ENCODE assay signal across 11 cellular contexts in genomic region chr14:38210587-38211257, GRCh38. TPM values are rescaled to one million over a fixed set of nuclear protein-coding genes. Genes with fewer than 3 reads are reported as not detected.
DNase-seq lines count a peak whose midpoint lies in the region; ATAC-seq and TF ChIP-seq lines count a peak whose summit lies in the region.
"Had no signal": no experiment of that assay in that cellular context is flagged by ENCODE, and none has a peak within 500 bp of the region (broad histone marks: within the 10 kb centered on the region; RNA-seq: fewer than 3 reads in every experiment).

No MANE protein-coding gene starts in this region.

- H3K4me1 ChIP-seq in psoas muscle = no peaks in the 10 kb centered on the region
- H3K4me1 ChIP-seq: foreskin keratinocyte had no signal

- H3K27me3 Mint-ChIP-seq in activated naive CD8-positive, alpha-beta T cell treated with anti-CD3 and anti-CD28 coated beads for 36 hours = peaks cover 74% of the 10 kb centered on the region

- H3K27ac Mint-ChIP-seq in activated naive CD8-positive, alpha-beta T cell treated with anti-CD3 and anti-CD28 coated beads for 36 hours = no peak overlapping the region

- peaks cover 3% of the 10 kb centered on the region for H3K9me3 ChIP-seq in psoas muscle

- WGBS in psoas muscle, 3 donors = 1 to 2% (median 1%) methylated on average over 33 of the region's 33 CpGs

- peak overlapping the region; percentile 33 for H3K4me3 Mint-ChIP-seq in activated naive CD8-positive, alpha-beta T cell treated with anti-CD3 and anti-CD28 coated beads for 36 hours

- peak; percentile 71 for TF ChIP-seq CTCF in BJ (IDR thresholded peaks at IDR 0.05; ENCODE audit: insufficient read depth, low read depth, low read length)
- peak; percentile 14 for TF ChIP-seq CTCF in psoas muscle (IDR thresholded peaks at IDR 0.05)

- H3K36me3 Mint-ChIP-seq in activated naive CD8-positive, alpha-beta T cell treated with anti-CD3 and anti-CD28 coated beads for 36 hours = peaks cover 5% of the 10 kb centered on the region

- H3K27ac ChIP-seq in psoas muscle = no peak overlapping the region
- H3K27ac ChIP-seq: foreskin keratinocyte had no signal

- no peak for DNase-seq in BJ (ENCODE audit: low read depth)
- DNase-seq in activated naive CD8-positive, alpha-beta T cell treated with anti-CD3 and anti-CD28 coated beads for 36 hours = no peak
- peak; percentile 31 for DNase-seq in left ventricle myocardium superior
- peak; percentile 18 to 59 for DNase-seq in psoas muscle
- no peak for DNase-seq in GM19240 (ENCODE audit: insufficient read length, low spot score)
- DNase-seq in NCI-H1417 treated with DMSO at 0.1 percent for 48 hours (lab: John Stamatoyannopoulos, UW) = no peak
- no peak for DNase-seq in NCI-H526 treated with DMSO at 0.1 percent for 48 hours (lab: John Stamatoyannopoulos, UW)
- DNase-seq in DMS 273 (lab: John Stamatoyannopoulos, UW; ENCODE audit: unreplicated experiment) = no peak
- DNase-seq: foreskin keratinocyte, GDM1, NCI-H1092 treated with DMSO at 0.1 percent for 48 hours had no signal

- intact Hi-C loops in left ventricle myocardium superior (cut with micrococcal nuclease) (no loop called here), psoas muscle (cut with DNase I) (no loop called here)

- H3K27me3 ChIP-seq in BJ (ENCODE audit: control insufficient read depth, insufficient read depth, low read length) (no peaks in the 10 kb centered on the region), psoas muscle (ENCODE audit: insufficient read depth in 3 of 3, low read length in 2 of 3) (peaks cover 0 to 66% (median 18%) of the 10 kb centered on the region in 3 donors)

- peak; percentile 63 for ATAC-seq in left ventricle myocardium superior
- ATAC-seq in psoas muscle = peak in 3 of 4 donors; percentile 14 to 70 (median 67)

- H3K4me3 ChIP-seq in BJ (ENCODE audit: low read depth, low read length) = peak overlapping the region; percentile 85
- peak overlapping the region; percentile 62 for H3K4me3 ChIP-seq in psoas muscle

- peaks cover 2% of the 10 kb centered on the region for H3K9me3 Mint-ChIP-seq in activated naive CD8-positive, alpha-beta T cell treated with anti-CD3 and anti-CD28 coated beads for 36 hours

- CTCF ChIA-PET in BJ (lab: Yijun Ruan, JAX) = interaction anchor here (0.9 to 1.6 kb wide), 9 partner anchors 11 to 655 kb away, joined by 3 to 7 read pairs (median 4); no protein-coding TSS in a partner anchor

- H3K4me1 Mint-ChIP-seq in activated naive CD8-positive, alpha-beta T cell treated with anti-CD3 and anti-CD28 coated beads for 36 hours = peaks cover 20% of the 10 kb centered on the region

- H3K36me3 ChIP-seq in BJ (ENCODE audit: control insufficient read depth, insufficient read depth, low read length) (no peaks in the 10 kb centered on the region; the same call in 1 of the 2 replicates), psoas muscle (ENCODE audit: insufficient read depth in 1 of 2, low read depth in 1 of 2) (no peaks in the 10 kb centered on the region)

- POLR2A ChIA-PET in BJ (lab: Charles Lee) = interaction anchor here (0.6 kb wide), 1 partner anchor 172 kb away, joined by 6 read pairs; no protein-coding TSS in a partner anchor

RNA-seq across cellular contexts. Expression of gene SSTR1, which starts 3.0 kb away (rescaled TPM):
- polyA plus RNA-seq in BJ (2011; rRNA removed) (42.2 and 55.9 TPM in 2 replicates), psoas muscle (under 1 TPM; 0.21 to 0.39 (median 0.23) TPM)
- polyA minus RNA-seq in BJ (2011; rRNA and poly(A)+ RNA removed) = 26.1 and 34.8 TPM in 2 replicates
- not detected for total RNA-seq in activated naive CD8-positive, alpha-beta T cell treated with anti-CD3 and anti-CD28 coated beads for 36 hours
- total RNA-seq in left ventricle myocardium superior (0.37 TPM), psoas muscle (under 1 TPM; 0.27 to 0.60 (median 0.52) TPM)
- total RNA-seq: foreskin keratinocyte had no signal
- polyA plus RNA-seq: foreskin keratinocyte had no signal

RNA-seq across cellular contexts. Expression of gene CLEC14A, which starts 45.2 kb away (rescaled TPM):
- polyA plus RNA-seq in BJ (2011; rRNA removed) = 0.12 and 0.23 TPM in 2 replicates
- polyA minus RNA-seq in BJ (2011; rRNA and poly(A)+ RNA removed) = 0.09 and 0.26 TPM in 2 replicates
- not detected for total RNA-seq in activated naive CD8-positive, alpha-beta T cell treated with anti-CD3 and anti-CD28 coated beads for 36 hours
- total RNA-seq in left ventricle myocardium superior = 33.1 TPM
- total RNA-seq in psoas muscle = 10 to 100 TPM; 17.9 to 29.5 (median 19.9) TPM
- 10 to 100 TPM; 16.0 to 35.4 (median 22.7) TPM for polyA plus RNA-seq in psoas muscle
- total RNA-seq: foreskin keratinocyte had no signal
- polyA plus RNA-seq: foreskin keratinocyte had no signal

Comparison
In these comparisons a context has a peak if more than half of its experiments do, and no peak if none do; other contexts are left out.
1. DNase-seq: peak in left ventricle myocardium superior (single experiment) and psoas muscle (2 of 2); none in BJ (single experiment), activated naive CD8-positive, alpha-beta T cell treated with anti-CD3 and anti-CD28 coated beads for 36 hours (single experiment), GM19240 (single experiment), NCI-H1417 treated with DMSO at 0.1 percent for 48 hours (single experiment), NCI-H526 treated with DMSO at 0.1 percent for 48 hours (single experiment) and DMS 273 (single experiment).
2. RNA of gene CLEC14A, which starts 45.2 kb away (total RNA-seq): 33.1 TPM in left ventricle myocardium superior (single experiment) and 17.9 to 29.5 TPM in psoas muscle; not detected in activated naive CD8-positive, alpha-beta T cell treated with anti-CD3 and anti-CD28 coated beads for 36 hours; every median in the first group is over 10 times any median in the second.